ENCODE assay signal across 15 cellular contexts in the genomic region with DNA sequence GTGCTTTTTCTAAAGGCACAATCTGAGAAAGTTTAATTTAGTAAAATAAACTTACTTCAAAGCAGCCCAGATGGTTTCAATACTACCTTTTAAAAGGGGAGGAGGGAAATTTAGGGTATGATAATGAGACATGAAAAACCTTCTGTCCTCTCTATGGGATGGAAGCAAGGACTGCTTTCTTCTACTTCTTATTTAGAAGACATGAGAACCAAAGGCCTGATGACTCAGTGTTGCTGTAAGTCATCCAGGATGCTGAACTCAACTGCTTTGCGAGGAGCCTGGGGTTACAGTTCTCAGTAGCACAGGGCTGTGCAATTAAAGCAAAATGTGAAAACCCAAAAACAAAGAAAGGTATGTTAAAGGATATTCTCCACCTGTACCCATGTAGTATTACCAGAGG.
DNase-seq lines count a peak whose midpoint lies in the region; ATAC-seq and TF ChIP-seq lines count a peak whose summit lies in the region.
"Had no signal": no experiment of that assay in that cellular context is flagged by ENCODE, and none has a peak within 500 bp of the region (broad histone marks: within the 10 kb centered on the region; RNA-seq: fewer than 3 reads in every experiment).

No MANE protein-coding gene starts in this region.

- H3K36me3 Mint-ChIP-seq in HFFc6 (ENCODE audit: low read depth) (no peaks in the 10 kb centered on the region), endothelial cell (ENCODE audit: low read depth, unreplicated experiment) (no peaks in the 10 kb centered on the region)
- no peaks in the 10 kb centered on the region for H3K36me3 Mint-ChIP-seq in stimulated activated memory B cell treated with anti-CD40 and anti-IgM and Interleukin-4, amounts not matched to agents 10 μg/mL and 1 μg/mL and 100 μg/mL, for 72 hours

- H3K9me3 ChIP-seq in hepatocyte (ENCODE audit: low read depth): no peaks in the 10 kb centered on the region
- H3K9me3 ChIP-seq: transverse colon had no signal

- H3K27ac Mint-ChIP-seq in HFFc6 (peak overlapping the region; percentile 50), endothelial cell (ENCODE audit: unreplicated experiment) (no peak overlapping the region)
- H3K27ac Mint-ChIP-seq in stimulated activated memory B cell treated with anti-CD40 and anti-IgM and Interleukin-4, amounts not matched to agents 10 μg/mL and 1 μg/mL and 100 μg/mL, for 72 hours: no peak overlapping the region
- H3K27ac Mint-ChIP-seq: B cell had no signal

- H3K4me2 ChIP-seq in hepatocyte: no peak overlapping the region

- H3K27me3 Mint-ChIP-seq in HFFc6 (ENCODE audit: insufficient read depth): no peaks in the 10 kb centered on the region; the same call in 1 of the 2 replicates
- no peaks in the 10 kb centered on the region for H3K27me3 Mint-ChIP-seq in endothelial cell (ENCODE audit: unreplicated experiment)
- H3K27me3 Mint-ChIP-seq in stimulated activated memory B cell treated with anti-CD40 and anti-IgM and Interleukin-4, amounts not matched to agents 10 μg/mL and 1 μg/mL and 100 μg/mL, for 72 hours: no peaks in the 10 kb centered on the region
- H3K27me3 Mint-ChIP-seq: B cell had no signal

- no peaks in the 10 kb centered on the region for H3K27me3 ChIP-seq in hepatocyte
- H3K27me3 ChIP-seq: transverse colon had no signal

- in situ Hi-C loops in astrocyte of the cerebellum (cut with HindIII; ENCODE audit: low sequenced_read_pairs): no loop called here

- no peak for ATAC-seq in GM19467 (IDR thresholded peaks at IDR 0.05; ENCODE audit: unreplicated experiment)
- ATAC-seq in stimulated activated memory B cell treated with anti-CD40 and anti-IgM and Interleukin-4, amounts not matched to agents 10 μg/mL and 1 μg/mL and 100 μg/mL, for 72 hours: no peak
- ATAC-seq: right cardiac atrium had no signal

- no peaks in the 10 kb centered on the region for H3K9me2 ChIP-seq in hepatocyte (replicated peaks; ENCODE audit: insufficient read depth)

- WGBS in hepatocyte (ENCODE audit: low lambda C conversion rate, missing lambda C conversion rate): 65% methylated on average over 1 of the region's 1 CpG

- H3K4me3 Mint-ChIP-seq in HFFc6: peak overlapping the region; percentile 21; the same call in 1 of the 2 replicates
- no peak overlapping the region for H3K4me3 Mint-ChIP-seq in endothelial cell (ENCODE audit: unreplicated experiment)
- H3K4me3 Mint-ChIP-seq in stimulated activated memory B cell treated with anti-CD40 and anti-IgM and Interleukin-4, amounts not matched to agents 10 μg/mL and 1 μg/mL and 100 μg/mL, for 72 hours: no peak overlapping the region
- H3K4me3 Mint-ChIP-seq: B cell had no signal

- no peaks in the 10 kb centered on the region for H3K4me1 ChIP-seq in hepatocyte (ENCODE audit: insufficient read depth)

- H2AFZ ChIP-seq in hepatocyte: no peak overlapping the region

- H3K4me3 ChIP-seq in astrocyte of the cerebellum (ENCODE audit: low read depth, low read length) (no peak overlapping the region), hepatocyte (no peak overlapping the region)
- H3K4me3 ChIP-seq: transverse colon had no signal

- TF ChIP-seq CTCF in AG09319 (IDR thresholded peaks at IDR 0.05; ENCODE audit: low read depth, low read length) (no peak), HFFc6 (IDR thresholded peaks at IDR 0.05) (no peak), astrocyte of the cerebellum (IDR thresholded peaks at IDR 0.05; ENCODE audit: low read depth, low read length, missing control alignments) (no peak), hepatocyte (IDR thresholded peaks at IDR 0.05; ENCODE audit: poor library complexity) (no peak), GM10266 (IDR thresholded peaks at IDR 0.05; ENCODE audit: control insufficient read depth, insufficient read depth, low read depth, missing control alignments) (no peak), endothelial cell (IDR thresholded peaks at IDR 0.05; ENCODE audit: unreplicated experiment) (no peak)

- H3K9me3 Mint-ChIP-seq in HFFc6 (no peaks in the 10 kb centered on the region), endothelial cell (ENCODE audit: unreplicated experiment) (no peaks in the 10 kb centered on the region)
- H3K9me3 Mint-ChIP-seq in stimulated activated memory B cell treated with anti-CD40 and anti-IgM and Interleukin-4, amounts not matched to agents 10 μg/mL and 1 μg/mL and 100 μg/mL, for 72 hours: no peaks in the 10 kb centered on the region

- no peaks in the 10 kb centered on the region for H4K20me1 ChIP-seq in hepatocyte (ENCODE audit: insufficient read depth, poor library complexity, severe bottlenecking)

- H3K36me3 ChIP-seq in hepatocyte (replicated peaks; ENCODE audit: insufficient read depth, low read depth): no peaks in the 10 kb centered on the region
- H3K36me3 ChIP-seq: transverse colon had no signal

- H3K27ac ChIP-seq in hepatocyte: peak overlapping the region; percentile 54
- H3K27ac ChIP-seq: HL-60, transverse colon had no signal

- DNase-seq in AG09319 (ENCODE audit: extremely low read depth, low read depth) (peak; percentile 79), HFFc6 (peak; percentile 66), astrocyte of the cerebellum (ENCODE audit: low read depth) (peak; percentile 49), hepatocyte (ENCODE audit: low spot score) (no peak), GM10266 (ENCODE audit: extremely low spot score) (no peak), endothelial cell (ENCODE audit: low spot score) (no peak)
- DNase-seq: activated CD4-positive, alpha-beta T cell treated with anti-CD3 and anti-CD28 coated beads for 4 hours; NCI-H1048; NCI-H526 treated with DMSO at 0.1 percent for 48 hours; right cardiac atrium; transverse colon had no signal

- H3K4me1 Mint-ChIP-seq in HFFc6 (ENCODE audit: low read depth) (peaks cover 23% of the 10 kb centered on the region), endothelial cell (ENCODE audit: unreplicated experiment) (peaks cover 8% of the 10 kb centered on the region)
- H3K4me1 Mint-ChIP-seq in stimulated activated memory B cell treated with anti-CD40 and anti-IgM and Interleukin-4, amounts not matched to agents 10 μg/mL and 1 μg/mL and 100 μg/mL, for 72 hours: no peaks in the 10 kb centered on the region
- H3K4me1 Mint-ChIP-seq: B cell had no signal

- no peaks in the 10 kb centered on the region for H3K79me2 ChIP-seq in hepatocyte

Comparison
In these comparisons a context has a peak if more than half of its experiments do, and no peak if none do; other contexts are left out.
1. DNase-seq: peak in AG09319 (single experiment), HFFc6 (single experiment) and astrocyte of the cerebellum (single experiment); none in hepatocyte (single experiment), GM10266 (single experiment) and endothelial cell (single experiment).